ENCODE assay signal across 8 cellular contexts in the genomic region with DNA sequence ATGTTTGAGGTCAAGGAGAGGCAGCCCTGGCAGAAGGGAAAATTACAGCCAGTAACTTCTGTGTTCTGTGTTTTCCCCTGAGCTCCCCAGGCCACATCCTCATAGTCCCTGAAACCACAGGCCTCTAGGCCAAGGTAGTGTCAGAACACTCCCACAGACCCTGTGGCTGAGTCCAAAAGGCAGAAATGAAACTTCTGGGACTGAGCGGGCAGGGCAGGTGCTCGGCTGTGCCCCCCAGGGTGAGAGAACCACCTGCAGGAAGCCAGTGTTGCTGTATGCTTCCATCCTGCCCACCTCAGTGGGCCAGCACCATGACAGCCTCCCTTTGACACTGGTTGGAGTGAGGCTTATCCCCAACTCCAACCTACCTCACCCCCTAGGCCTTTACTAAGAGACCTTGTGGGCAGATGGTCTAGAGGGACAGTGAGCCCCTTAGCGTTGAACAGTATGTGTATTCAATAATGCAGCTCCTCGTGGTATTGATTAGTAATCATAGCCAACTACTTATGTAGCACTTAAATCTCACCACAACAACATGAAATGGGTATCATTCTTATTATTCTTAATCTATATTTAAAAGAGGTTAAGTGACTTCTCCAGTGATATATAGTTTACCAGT. TPM values are rescaled to one million over a fixed set of nuclear protein-coding genes. Genes with fewer than 3 reads are reported as not detected.
DNase-seq lines count a peak whose midpoint lies in the region; ATAC-seq lines count a peak whose summit lies in the region.

No MANE protein-coding gene starts in this region.

- ATAC-seq in GM19328 (IDR thresholded peaks at IDR 0.05; ENCODE audit: unreplicated experiment), result peak; percentile 87
- ATAC-seq in HG03139 (IDR thresholded peaks at IDR 0.05; ENCODE audit: unreplicated experiment), result peak; percentile 86
- ATAC-seq in activated T-cell treated with anti-CD3 and anti-CD28 coated beads, Interleukin-2, amount 50 U/mL, for 4 hours, result peak; percentile 51 to 63

- no peaks in the 10 kb centered on the region for H3K27me3 Mint-ChIP-seq in activated T-cell treated with anti-CD3 and anti-CD28 coated beads, Interleukin-2, amount 50 U/mL, for 4 hours (ENCODE audit: low read depth)

- DNase-seq in CD1c-positive myeloid dendritic cell (ENCODE audit: extremely low spot score), result peak; percentile 47
- DNase-seq in activated T-cell treated with anti-CD3 and anti-CD28 coated beads, Interleukin-2, amount 50 U/mL, for 4 hours, result no peak
- no peak for DNase-seq in DMS79 (lab: John Stamatoyannopoulos, UW)
- no peak for DNase-seq in amniotic stem cell (lab: John Stamatoyannopoulos, UW)
- no peak for DNase-seq in kidney glomerular epithelial cell (lab: John Stamatoyannopoulos, UW)
- no peak for DNase-seq in effector CD8-positive, alpha-beta T cell (lab: John Stamatoyannopoulos, UW)

- H3K4me3 Mint-ChIP-seq in activated T-cell treated with anti-CD3 and anti-CD28 coated beads, Interleukin-2, amount 50 U/mL, for 4 hours, result no peak overlapping the region

- peaks cover 71% of the 10 kb centered on the region for H3K36me3 Mint-ChIP-seq in activated T-cell treated with anti-CD3 and anti-CD28 coated beads, Interleukin-2, amount 50 U/mL, for 4 hours (ENCODE audit: insufficient read depth)

- H3K4me1 Mint-ChIP-seq in activated T-cell treated with anti-CD3 and anti-CD28 coated beads, Interleukin-2, amount 50 U/mL, for 4 hours (ENCODE audit: low read depth), result peaks cover 34% of the 10 kb centered on the region

- H3K9me3 Mint-ChIP-seq in activated T-cell treated with anti-CD3 and anti-CD28 coated beads, Interleukin-2, amount 50 U/mL, for 4 hours, result peaks cover 11% of the 10 kb centered on the region

RNA-seq across cellular contexts. Expression of a gene that starts 30.3 kb away (rescaled TPM):
- 10 to 100 TPM; 12.7 to 19.7 (median 18.4) TPM for total RNA-seq in activated T-cell treated with anti-CD3 and anti-CD28 coated beads, Interleukin-2, amount 50 U/mL, for 4 hours
